ENCODE assay signal across 14 cellular contexts in genomic region chr3:186180891-186181471, GRCh38.
"Had no signal": no experiment of that assay in that cellular context is flagged by ENCODE, and none has a peak within 500 bp of the region (broad histone marks: within the 10 kb centered on the region; RNA-seq: fewer than 3 reads in every experiment).

No MANE protein-coding gene starts in this region.

- H3K4me3 Mint-ChIP-seq: activated B cell treated with CpG ODN at 0.5 μM for 24 hours; activated T-cell treated with anti-CD3 and anti-CD28 coated beads, Interleukin-2, amount 50 U/mL, for 24 hours; naive thymus-derived CD4-positive, alpha-beta T cell; T-helper 17 cell had no signal

- H3K27ac Mint-ChIP-seq: activated B cell treated with CpG ODN at 0.5 μM for 24 hours; activated T-cell treated with anti-CD3 and anti-CD28 coated beads, Interleukin-2, amount 50 U/mL, for 24 hours; naive thymus-derived CD4-positive, alpha-beta T cell; T-helper 17 cell had no signal

- H3K9me3 ChIP-seq: ascending aorta, gastroesophageal sphincter, right atrium auricular region had no signal

- H3K27me3 ChIP-seq: ascending aorta, gastroesophageal sphincter, right atrium auricular region had no signal

- ATAC-seq: gastroesophageal sphincter; naive thymus-derived CD4-positive, alpha-beta T cell; T-helper 17 cell had no signal

- H3K9me3 Mint-ChIP-seq: activated B cell treated with CpG ODN at 0.5 μM for 24 hours; activated T-cell treated with anti-CD3 and anti-CD28 coated beads, Interleukin-2, amount 50 U/mL, for 24 hours; naive thymus-derived CD4-positive, alpha-beta T cell had no signal

- H3K36me3 ChIP-seq: ascending aorta, right atrium auricular region had no signal

- H3K27me3 Mint-ChIP-seq: activated B cell treated with CpG ODN at 0.5 μM for 24 hours; activated T-cell treated with anti-CD3 and anti-CD28 coated beads, Interleukin-2, amount 50 U/mL, for 24 hours had no signal

- DNase-seq: activated B cell treated with CpG ODN at 0.5 μM for 24 hours; activated CD4-positive, alpha-beta T cell treated with anti-CD3 and anti-CD28 coated beads, Interleukin-2, amount 50 U/mL, for 1 hour; activated gamma-delta T cell treated with Interleukin-2 at 50 U/mL for 16 hours; activated T-cell treated with anti-CD3 and anti-CD28 coated beads, Interleukin-2, amount 50 U/mL, for 24 hours; effector CD8-positive, alpha-beta T cell; naive thymus-derived CD4-positive, alpha-beta T cell; small intestine; substantia nigra; T-helper 17 cell; trophoblast cell had no signal

- H3K4me3 ChIP-seq: ascending aorta, coronary artery, gastroesophageal sphincter, right atrium auricular region had no signal

- H3K36me3 Mint-ChIP-seq: naive thymus-derived CD4-positive, alpha-beta T cell had no signal
